Comparison of ENCODE assay signal across 1 cellular context in the genomic region with DNA sequence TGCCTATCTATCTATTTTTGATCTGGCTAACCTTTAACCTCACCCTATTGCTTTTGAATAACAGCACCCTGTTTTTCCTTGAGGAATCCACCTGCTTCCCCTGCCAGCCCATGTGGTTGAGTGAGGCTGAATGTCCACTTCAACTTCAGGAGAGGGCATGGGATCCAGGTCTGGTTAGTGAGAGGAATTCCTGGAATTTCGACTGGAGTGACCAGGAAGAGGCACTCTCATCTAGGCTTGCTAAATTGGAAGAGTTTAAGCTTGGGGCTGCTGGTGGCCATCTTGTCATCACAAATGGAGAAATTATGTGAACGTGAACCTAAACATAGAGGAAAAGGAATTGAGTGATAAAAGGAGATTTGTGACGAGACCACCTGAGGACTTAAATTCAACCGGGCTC.
TF ChIP-seq lines count a peak whose summit lies in the region.

No MANE protein-coding gene starts in this region.

TF ChIP-seq in GM23338, 12 proteins besides CTCF, POLR2A, EP300 and RAD21:
- TF ChIP-seq, protein P1, sequence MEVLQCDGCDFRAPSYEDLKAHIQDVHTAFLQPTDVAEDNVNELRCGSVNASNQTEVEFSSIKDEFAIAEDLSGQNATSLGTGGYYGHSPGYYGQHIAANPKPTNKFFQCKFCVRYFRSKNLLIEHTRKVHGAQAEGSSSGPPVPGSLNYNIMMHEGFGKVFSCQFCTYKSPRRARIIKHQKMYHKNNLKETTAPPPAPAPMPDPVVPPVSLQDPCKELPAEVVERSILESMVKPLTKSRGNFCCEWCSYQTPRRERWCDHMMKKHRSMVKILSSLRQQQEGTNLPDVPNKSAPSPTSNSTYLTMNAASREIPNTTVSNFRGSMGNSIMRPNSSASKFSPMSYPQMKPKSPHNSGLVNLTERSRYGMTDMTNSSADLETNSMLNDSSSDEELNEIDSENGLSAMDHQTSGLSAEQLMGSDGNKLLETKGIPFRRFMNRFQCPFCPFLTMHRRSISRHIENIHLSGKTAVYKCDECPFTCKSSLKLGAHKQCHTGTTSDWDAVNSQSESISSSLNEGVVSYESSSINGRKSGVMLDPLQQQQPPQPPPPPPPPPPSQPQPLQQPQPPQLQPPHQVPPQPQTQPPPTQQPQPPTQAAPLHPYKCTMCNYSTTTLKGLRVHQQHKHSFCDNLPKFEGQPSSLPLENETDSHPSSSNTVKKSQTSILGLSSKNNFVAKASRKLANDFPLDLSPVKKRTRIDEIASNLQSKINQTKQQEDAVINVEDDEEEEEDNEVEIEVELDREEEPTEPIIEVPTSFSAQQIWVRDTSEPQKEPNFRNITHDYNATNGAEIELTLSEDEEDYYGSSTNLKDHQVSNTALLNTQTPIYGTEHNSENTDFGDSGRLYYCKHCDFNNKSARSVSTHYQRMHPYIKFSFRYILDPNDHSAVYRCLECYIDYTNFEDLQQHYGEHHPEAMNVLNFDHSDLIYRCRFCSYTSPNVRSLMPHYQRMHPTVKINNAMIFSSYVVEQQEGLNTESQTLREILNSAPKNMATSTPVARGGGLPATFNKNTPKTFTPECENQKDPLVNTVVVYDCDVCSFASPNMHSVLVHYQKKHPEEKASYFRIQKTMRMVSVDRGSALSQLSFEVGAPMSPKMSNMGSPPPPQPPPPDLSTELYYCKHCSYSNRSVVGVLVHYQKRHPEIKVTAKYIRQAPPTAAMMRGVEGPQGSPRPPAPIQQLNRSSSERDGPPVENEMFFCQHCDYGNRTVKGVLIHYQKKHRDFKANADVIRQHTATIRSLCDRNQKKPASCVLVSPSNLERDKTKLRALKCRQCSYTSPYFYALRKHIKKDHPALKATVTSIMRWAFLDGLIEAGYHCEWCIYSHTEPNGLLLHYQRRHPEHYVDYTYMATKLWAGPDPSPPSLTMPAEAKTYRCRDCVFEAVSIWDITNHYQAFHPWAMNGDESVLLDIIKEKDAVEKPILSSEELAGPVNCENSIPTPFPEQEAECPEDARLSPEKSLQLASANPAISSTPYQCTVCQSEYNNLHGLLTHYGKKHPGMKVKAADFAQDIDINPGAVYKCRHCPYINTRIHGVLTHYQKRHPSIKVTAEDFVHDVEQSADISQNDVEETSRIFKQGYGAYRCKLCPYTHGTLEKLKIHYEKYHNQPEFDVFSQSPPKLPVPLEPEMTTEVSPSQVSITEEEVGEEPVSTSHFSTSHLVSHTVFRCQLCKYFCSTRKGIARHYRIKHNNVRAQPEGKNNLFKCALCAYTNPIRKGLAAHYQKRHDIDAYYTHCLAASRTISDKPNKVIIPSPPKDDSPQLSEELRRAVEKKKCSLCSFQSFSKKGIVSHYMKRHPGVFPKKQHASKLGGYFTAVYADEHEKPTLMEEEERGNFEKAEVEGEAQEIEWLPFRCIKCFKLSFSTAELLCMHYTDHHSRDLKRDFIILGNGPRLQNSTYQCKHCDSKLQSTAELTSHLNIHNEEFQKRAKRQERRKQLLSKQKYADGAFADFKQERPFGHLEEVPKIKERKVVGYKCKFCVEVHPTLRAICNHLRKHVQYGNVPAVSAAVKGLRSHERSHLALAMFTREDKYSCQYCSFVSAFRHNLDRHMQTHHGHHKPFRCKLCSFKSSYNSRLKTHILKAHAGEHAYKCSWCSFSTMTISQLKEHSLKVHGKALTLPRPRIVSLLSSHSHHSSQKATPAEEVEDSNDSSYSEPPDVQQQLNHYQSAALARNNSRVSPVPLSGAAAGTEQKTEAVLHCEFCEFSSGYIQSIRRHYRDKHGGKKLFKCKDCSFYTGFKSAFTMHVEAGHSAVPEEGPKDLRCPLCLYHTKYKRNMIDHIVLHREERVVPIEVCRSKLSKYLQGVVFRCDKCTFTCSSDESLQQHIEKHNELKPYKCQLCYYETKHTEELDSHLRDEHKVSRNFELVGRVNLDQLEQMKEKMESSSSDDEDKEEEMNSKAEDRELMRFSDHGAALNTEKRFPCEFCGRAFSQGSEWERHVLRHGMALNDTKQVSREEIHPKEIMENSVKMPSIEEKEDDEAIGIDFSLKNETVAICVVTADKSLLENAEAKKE (CRISPR knock-in tag; IDR thresholded peaks at IDR 0.05) = 0 out of 2 replicates have a peak, but pooled peaks have one; percentile 26
- no peak for TF ChIP-seq ZNF331 (CRISPR knock-in tag; IDR thresholded peaks at IDR 0.05; ENCODE audit: low read depth)
